Comparison of ENCODE assay signal across 20 cellular contexts in genomic region chr9:7784472-7784871, GRCh38. TPM values are rescaled to one million over a fixed set of nuclear protein-coding genes. Genes with fewer than 3 reads are reported as not detected.
DNase-seq lines count a peak whose midpoint lies in the region; ATAC-seq, FAIRE-seq and TF ChIP-seq lines count a peak whose summit lies in the region.
"Had no signal": no experiment of that assay in that cellular context is flagged by ENCODE, and none has a peak within 500 bp of the region (broad histone marks: within the 10 kb centered on the region; RNA-seq: fewer than 3 reads in every experiment).

No MANE protein-coding gene starts in this region.

- no peaks in the 10 kb centered on the region for H3K27me3 Mint-ChIP-seq in naive thymus-derived CD4-positive, alpha-beta T cell
- H3K27me3 Mint-ChIP-seq: B cell had no signal

- H3K4me3 ChIP-seq in Karpas-422 (ENCODE audit: low read length) = no peak overlapping the region
- no peak overlapping the region for H3K4me3 ChIP-seq in GM12878
- no peak overlapping the region for H3K4me3 ChIP-seq in naive thymus-derived CD4-positive, alpha-beta T cell (ENCODE audit: low read length)
- H3K4me3 ChIP-seq: BLaER1 treated with 17β-estradiol and CSF1 and Interleukin-3, amounts not matched to agents 10 nM and 100 nM; GM23338 had no signal

- H3K4me1 ChIP-seq in Karpas-422 (ENCODE audit: low read length) (no peaks in the 10 kb centered on the region), GM12878 (ENCODE audit: control insufficient read depth, insufficient read depth, low read length) (no peaks in the 10 kb centered on the region)
- H3K4me1 ChIP-seq in naive thymus-derived CD4-positive, alpha-beta T cell (ENCODE audit: control insufficient read depth in 2 of 2, insufficient read depth in 2 of 2, low read length in 2 of 2) = no peaks in the 10 kb centered on the region

- H2AFZ ChIP-seq in Karpas-422 (ENCODE audit: low read length) (no peak overlapping the region), GM12878 (ENCODE audit: control insufficient read depth, low read depth, low read length) (no peak overlapping the region)
- H2AFZ ChIP-seq: GM23338 had no signal

- H3K27me3 ChIP-seq in Karpas-422 (ENCODE audit: low read length) (no peaks in the 10 kb centered on the region), GM12878 (replicated peaks in 1 of 2; ENCODE audit: control insufficient read depth in 2 of 2, insufficient read depth in 2 of 2, low read length in 1 of 2) (no peaks in the 10 kb centered on the region)
- H3K27me3 ChIP-seq in naive thymus-derived CD4-positive, alpha-beta T cell (ENCODE audit: control insufficient read depth in 2 of 2, insufficient read depth in 2 of 2, low read length in 2 of 2) = no peaks in the 10 kb centered on the region
- H3K27me3 ChIP-seq: BLaER1 treated with 17β-estradiol and CSF1 and Interleukin-3, amounts not matched to agents 10 nM and 100 nM had no signal

- H3K79me2 ChIP-seq in Karpas-422 (ENCODE audit: low read length) (no peaks in the 10 kb centered on the region), GM12878 (ENCODE audit: control insufficient read depth, insufficient read depth, low read length) (no peaks in the 10 kb centered on the region)

- H3K4me3 Mint-ChIP-seq in naive thymus-derived CD4-positive, alpha-beta T cell = no peak overlapping the region
- H3K4me3 Mint-ChIP-seq: B cell, GM23338 had no signal

- H3K27ac Mint-ChIP-seq in naive thymus-derived CD4-positive, alpha-beta T cell = no peak overlapping the region
- H3K27ac Mint-ChIP-seq: B cell, GM23338 had no signal

- H3K9ac ChIP-seq in Karpas-422 (ENCODE audit: low read length) (no peak overlapping the region), GM12878 (ENCODE audit: control insufficient read depth, insufficient read depth, low read length) (no peak overlapping the region)
- H3K9ac ChIP-seq: BLaER1 treated with 17β-estradiol and CSF1 and Interleukin-3, amounts not matched to agents 10 nM and 100 nM had no signal

- no peak for TF ChIP-seq POLR2A in GM12878 (IDR thresholded peaks at IDR 0.05; ENCODE audit: low read depth, low read length)

- H3K9me3 Mint-ChIP-seq in naive thymus-derived CD4-positive, alpha-beta T cell = peaks cover 0 to 2% (median 0%) of the 10 kb centered on the region in 11 donors
- H3K9me3 Mint-ChIP-seq: CD8-positive, alpha-beta memory T cell; GM23338 had no signal

- ATAC-seq in GM12878 = peak; percentile 78
- ATAC-seq in naive thymus-derived CD4-positive, alpha-beta T cell = peak; percentile 10
- ATAC-seq in GM18868 (IDR thresholded peaks at IDR 0.05; ENCODE audit: unreplicated experiment) = no peak
- ATAC-seq: GM23338 had no signal

- DNase-seq in Karpas-422 (peak; percentile 6), GM12878 (ENCODE audit: low read depth, low spot score) (peak; percentile 38), SW480 (ENCODE audit: low spot score) (no peak), epidermal melanocyte (ENCODE audit: insufficient read length, low spot score) (no peak)
- DNase-seq in naive thymus-derived CD4-positive, alpha-beta T cell = no peak
- DNase-seq: CD8-positive, alpha-beta memory T cell; COR-L47; DMS 273 treated with DMSO at 0.1 percent for 48 hours; DMS53; HCEC 1CT had no signal

- POLR2A ChIA-PET in GM12878 (lab: Charles Lee) = interaction anchor here (1.5 kb wide), 1 partner anchor 14 kb away, joined by 5 read pairs; no protein-coding TSS in a partner anchor
- POLR2A ChIA-PET in naive thymus-derived CD4-positive, alpha-beta T cell (lab: Charles Lee) = interaction anchor here (0.6 kb wide), 1 partner anchor 189 kb away, joined by 3 read pairs; no protein-coding TSS in a partner anchor

- in situ Hi-C loops in GM12878 (cut with MboI) = loop anchor here (5.0 to 25.0 kb wide), 4 partner anchors 52 to 1897 kb away; partner anchors contain the start of gene MLANA

- BruUV-seq in GM12878 (replicated peaks; lab: Mats Ljungman, UMichigan) = no TSS peak

- intact Hi-C loops in GM12878 (cut with micrococcal nuclease; ENCODE audit: unreplicated experiment) = no loop called here
- intact Hi-C loops in naive thymus-derived CD4-positive, alpha-beta T cell (cut with micrococcal nuclease) = no loop called here

- no peak for FAIRE-seq in GM12878 (lab: Jason Lieb, UNC)
- FAIRE-seq: G401.6, GM12892, GM18507, H54 had no signal

- TF ChIP-seq CTCF in 22Rv1 (IDR thresholded peaks at IDR 0.05) (no peak), GM12878 (IDR thresholded peaks at IDR 0.05 in 2 of 3, conservative IDR thresholded peaks at IDR 0.05 in 1 of 3; ENCODE audit: control insufficient read depth in 2 of 3, extremely low read depth in 1 of 3, insufficient read depth in 1 of 3, low read depth in 3 of 3, low read length in 3 of 3) (no peak)

- H3K4me1 Mint-ChIP-seq in naive thymus-derived CD4-positive, alpha-beta T cell = peaks cover 0 to 2% (median 0%) of the 10 kb centered on the region in 7 donors
- H3K4me1 Mint-ChIP-seq: B cell had no signal

- H3K9me3 ChIP-seq in Karpas-422 (ENCODE audit: low read length) = no peaks in the 10 kb centered on the region
- H3K9me3 ChIP-seq in GM12878 (replicated peaks; ENCODE audit: control insufficient read depth, insufficient read depth, low read length) = no peaks in the 10 kb centered on the region
- no peaks in the 10 kb centered on the region for H3K9me3 ChIP-seq in naive thymus-derived CD4-positive, alpha-beta T cell (ENCODE audit: control insufficient read depth in 2 of 3, low read length in 3 of 3)
- H3K9me3 ChIP-seq: BLaER1 treated with 17β-estradiol and CSF1 and Interleukin-3, amounts not matched to agents 10 nM and 100 nM had no signal

- H3K4me2 ChIP-seq in Karpas-422 (ENCODE audit: low read depth, low read length, poor library complexity, severe bottlenecking) = no peak overlapping the region
- no peak overlapping the region for H3K4me2 ChIP-seq in GM12878 (ENCODE audit: control insufficient read depth, insufficient read depth)
- H3K4me2 ChIP-seq: BLaER1 treated with 17β-estradiol and CSF1 and Interleukin-3, amounts not matched to agents 10 nM and 100 nM; GM23338 had no signal

- no peak for TF ChIP-seq EP300 in GM12878 (IDR thresholded peaks at IDR 0.05; ENCODE audit: borderline replicate concordance in 1 of 2, control insufficient read depth in 1 of 2, low read depth in 2 of 2, low read length in 2 of 2)

- H4K20me1 ChIP-seq in Karpas-422 (ENCODE audit: insufficient read depth, low read depth, low read length) (no peaks in the 10 kb centered on the region), GM12878 (ENCODE audit: control insufficient read depth, insufficient read depth) (no peaks in the 10 kb centered on the region; the same call in 1 of the 2 replicates)
- H4K20me1 ChIP-seq: BLaER1 treated with 17β-estradiol and CSF1 and Interleukin-3, amounts not matched to agents 10 nM and 100 nM had no signal

- H3K36me3 Mint-ChIP-seq in naive thymus-derived CD4-positive, alpha-beta T cell = peaks cover 0 to 17% (median 0%) of the 10 kb centered on the region in 5 donors

- 87% methylated on average over 6 of the region's 6 CpGs for WGBS in GM12878 (ENCODE audit: insufficient coverage, insufficient replicate concordance, low lambda C conversion rate, missing lambda C conversion rate)

- CTCF ChIA-PET in GM12878 (lab: Yijun Ruan, JAX) = no interaction called here
- CTCF ChIA-PET in naive thymus-derived CD4-positive, alpha-beta T cell (lab: Charles Lee) = no interaction called here

- H3K36me3 ChIP-seq in Karpas-422 (ENCODE audit: insufficient read depth, low read length) = no peaks in the 10 kb centered on the region
- H3K36me3 ChIP-seq in GM12878 (ENCODE audit: control insufficient read depth in 2 of 2, insufficient read depth in 2 of 2, low read length in 1 of 2) = no peaks in the 10 kb centered on the region; a peak in 1 of 4 replicates
- no peaks in the 10 kb centered on the region for H3K36me3 ChIP-seq in naive thymus-derived CD4-positive, alpha-beta T cell (ENCODE audit: control insufficient read depth in 2 of 3, insufficient read depth in 3 of 3, low read length in 3 of 3)

- RAD21 ChIA-PET in GM12878 (lab: Charles Lee; ENCODE audit: unreplicated experiment) = interaction anchor here (1.4 kb wide), 1 partner anchor 17 kb away, joined by 4 read pairs; no protein-coding TSS in a partner anchor

- no peak for TF ChIP-seq RAD21 in GM12878 (IDR thresholded peaks at IDR 0.05; ENCODE audit: insufficient read depth, low read depth, low read length)

- H3K9me2 ChIP-seq in Karpas-422 (replicated peaks; ENCODE audit: insufficient read depth, low read length) = no peaks in the 10 kb centered on the region

- SMC1A ChIA-PET in GM12878 (lab: Charles Lee; ENCODE audit: uncharacterized antibody, unreplicated experiment) = interaction anchor here (0.9 to 1.8 kb wide), 2 partner anchors 13 to 29 kb away, joined by 6 to 7 read pairs; no protein-coding TSS in a partner anchor

- H3K27ac ChIP-seq in 22Rv1 = peak overlapping the region; percentile 22; the same call in 1 of the 2 replicates
- no peak overlapping the region for H3K27ac ChIP-seq in Karpas-422 (ENCODE audit: low read length)
- no peak overlapping the region for H3K27ac ChIP-seq in GM12878 (ENCODE audit: control insufficient read depth, insufficient read depth)
- no peak overlapping the region for H3K27ac ChIP-seq in naive thymus-derived CD4-positive, alpha-beta T cell (ENCODE audit: low read depth, low read length)
- H3K27ac ChIP-seq: BLaER1 treated with 17β-estradiol and CSF1 and Interleukin-3, amounts not matched to agents 10 nM and 100 nM; HL-60 had no signal

TF ChIP-seq in GM12878, 131 proteins besides CTCF, POLR2A, EP300 and RAD21 (continues in another document):
- TF ChIP-seq EED (IDR thresholded peaks at IDR 0.05; ENCODE audit: low read depth) = no peak
- peak; percentile 95 for TF ChIP-seq MTA2 (IDR thresholded peaks at IDR 0.05; ENCODE audit: low read depth)

RNA-seq across cellular contexts. Expression of gene DMAC1, which starts 15.1 kb away (rescaled TPM):
- 28.7 and 50.7 TPM in 2 replicates for total RNA-seq in Karpas-422 (2014; rRNA removed; shearing (Covaris generic); ENCODE audit: low replicate concordance)
- total RNA-seq in GM12878 (2013; cell fraction: nucleolus; rRNA removed) = 11.1 and 15.4 TPM in 2 replicates
- total RNA-seq in GM12878 (2014; rRNA removed) (27.6 and 27.7 TPM in 2 replicates), GM12878 (2014; rRNA removed; fragmentation: Illumina TruSeq; extraction: Trizol) (31.4 and 33.6 TPM in 2 replicates), GM12878 (2021) (65.4 and 66.8 TPM in 2 replicates)
- 3.6 TPM for polyA plus RNA-seq in GM12878 (2011; ENCODE audit: low read depth)
- polyA plus RNA-seq in GM12878 (2011; rRNA removed) (113 and 122 TPM in 2 replicates), GM12878 (2014; fragmentation: Illumina TruSeq; extraction: Trizol) (12.0 and 16.0 TPM in 2 replicates), GM12878 (2014; fragmentation: Nextera tagmentation; extraction: Ambion mirVana) (10 to 100 TPM; 25.5 to 55.4 TPM), GM12878 (2014; rRNA removed) (24.5 and 24.8 TPM in 2 replicates), GM12878 (2016; fragmentation: Nextera tagmentation; extraction: Ambion mirVana) (100 to 1,000 TPM; 116 to 123 TPM)
- polyA plus RNA-seq in GM12878 (2011; cell fraction: cytosol; rRNA removed) = 23.2 and 35.0 TPM in 2 replicates
- polyA plus RNA-seq in GM12878 (2011; cell fraction: nucleus; rRNA removed) = 19.6 and 29.3 TPM in 2 replicates
- polyA plus RNA-seq in GM12878 (2012) = 47.9 and 56.1 TPM in 2 replicates
- 13.1 and 15.9 TPM in 2 replicates for polyA minus RNA-seq in GM12878 (2011; rRNA and poly(A)+ RNA removed)
- polyA minus RNA-seq in GM12878 (2011; cell fraction: cytosol; rRNA and poly(A)+ RNA removed) = 7.4 and 15.4 TPM in 2 replicates
- 10.6 and 11.5 TPM in 2 replicates for polyA minus RNA-seq in GM12878 (2011; cell fraction: nucleus; rRNA and poly(A)+ RNA removed)
- 10 to 100 TPM; 17.5 to 54.1 (median 44.3) TPM for total RNA-seq in naive thymus-derived CD4-positive, alpha-beta T cell
- 10 to 100 TPM; 17.9 to 54.9 TPM for polyA plus RNA-seq in naive thymus-derived CD4-positive, alpha-beta T cell

Comparison
In these comparisons a context has a peak if more than half of its experiments do, and no peak if none do; other contexts are left out.
1. DNase-seq: peak in Karpas-422 (single experiment) and GM12878 (single experiment); none in naive thymus-derived CD4-positive, alpha-beta T cell (0 of 9), SW480 (single experiment) and epidermal melanocyte (single experiment).